In the genomic region with DNA sequence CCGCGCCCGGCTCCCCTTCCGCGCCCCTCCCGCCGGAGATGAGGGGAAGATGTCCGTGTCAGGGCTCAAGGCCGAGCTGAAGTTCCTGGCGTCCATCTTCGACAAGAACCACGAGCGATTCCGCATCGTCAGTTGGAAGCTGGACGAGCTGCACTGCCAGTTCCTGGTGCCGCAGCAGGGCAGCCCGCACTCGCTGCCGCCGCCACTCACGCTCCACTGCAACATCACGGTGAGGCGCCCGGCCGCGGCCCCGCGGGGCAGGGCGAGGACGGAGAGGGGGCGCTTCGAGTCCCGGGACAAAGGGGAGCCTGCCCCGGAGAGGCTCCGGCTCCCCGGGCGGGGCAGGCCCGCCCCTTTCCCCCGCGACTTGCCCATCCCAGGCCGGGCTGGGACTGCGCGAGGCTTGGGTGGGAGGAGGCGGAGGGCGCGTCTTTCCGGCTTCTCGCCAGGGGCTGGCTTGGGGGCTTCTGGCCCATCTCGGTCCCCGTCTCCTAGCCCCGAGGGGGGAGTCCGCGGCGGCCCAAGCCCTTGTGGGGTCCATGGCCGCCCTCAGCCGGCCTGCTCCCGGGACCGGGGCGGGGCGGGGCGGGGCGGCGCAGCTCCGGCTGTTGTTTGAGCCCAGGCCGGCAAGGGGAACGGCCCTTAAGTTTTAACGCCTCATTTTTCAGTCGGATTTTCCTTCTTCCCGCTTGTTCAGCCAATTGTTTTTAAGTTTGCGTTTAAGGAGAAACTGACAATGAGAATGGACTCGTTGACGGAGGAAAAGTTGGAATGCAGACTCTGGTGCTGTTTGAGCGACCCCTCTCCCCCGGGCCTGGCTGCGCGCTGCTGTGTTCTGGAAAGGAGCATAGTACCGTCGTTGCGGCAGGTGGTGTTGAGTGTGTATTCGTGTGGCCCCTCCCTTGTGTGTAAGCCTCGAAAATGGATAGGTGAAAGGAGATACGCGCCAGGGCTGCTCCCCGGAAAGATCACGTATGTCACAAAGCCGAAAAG, we compare ENCODE assay signal across 8 cellular contexts. TPM values are rescaled to one million over a fixed set of nuclear protein-coding genes. Genes with fewer than 3 reads are reported as not detected.
A peak's percentile ranks its signal among the peaks of the same experiment; 100 is the strongest.
DNase-seq lines count a peak whose midpoint lies in the region; ATAC-seq and TF ChIP-seq lines count a peak whose summit lies in the region.

No MANE protein-coding gene starts in this region.

- H3K4me3 ChIP-seq in dorsolateral prefrontal cortex = peak overlapping the region; percentile 70 to 98 (median 90)
- peak overlapping the region; percentile 55 to 96 (median 95) for H3K4me3 ChIP-seq in liver (ENCODE audit: low read depth in 1 of 3, low read length in 3 of 3)

- TF ChIP-seq RAD21 in liver (IDR thresholded peaks at IDR 0.05) = no peak

- H3K27ac ChIP-seq in dorsolateral prefrontal cortex (peak overlapping the region in 58 of 59 donors; percentile 3 to 94 (median 82)), liver (ENCODE audit: low read depth in 1 of 2, low read length in 2 of 2) (peak overlapping the region; percentile 63 to 82)

- H3K9me3 ChIP-seq in liver (ENCODE audit: control insufficient read depth in 4 of 4, low read length in 3 of 4) = no peaks in the 10 kb centered on the region

- 2% methylated on average over 87 of the region's 87 CpGs for WGBS in liver

- TF ChIP-seq CTCF in dorsolateral prefrontal cortex (IDR thresholded peaks at IDR 0.05 in 54 of 56, conservative IDR thresholded peaks at IDR 0.05 in 2 of 56; ENCODE audit: low read depth in 1 of 56, partially characterized antibody in 56 of 56) = peak in 7 of 56 donors; percentile 8 to 32 (median 16)
- no peak for TF ChIP-seq CTCF in liver (IDR thresholded peaks at IDR 0.05; ENCODE audit: low read depth, low read length, missing input control)

- intact Hi-C loops in dorsolateral prefrontal cortex (cut with DNase I) = no loop called here

- ATAC-seq in GM18502 (IDR thresholded peaks at IDR 0.05; ENCODE audit: poor library complexity, unreplicated experiment) (peak; percentile 53), HG02840 (IDR thresholded peaks at IDR 0.05; ENCODE audit: low FRiP score, unreplicated experiment) (peak; percentile 42)

- DNase-seq in NCI-H345 (lab: John Stamatoyannopoulos, UW) = peak; percentile 47
- DNase-seq in activated CD4-positive, alpha-beta T cell treated with anti-CD3 and anti-CD28 coated beads, Interleukin-2, amount 50 U/mL, for 48 hours = peak; percentile 46 to 52
- peak in 9 of 10 donors; percentile 28 to 54 (median 37) for DNase-seq in dorsolateral prefrontal cortex
- DNase-seq in stimulated activated CD4-positive, alpha-beta T cell treated with anti-CD3 and anti-CD28 coated beads, Interleukin-4, amount 100 ng/mL, for 48 hours (ENCODE audit: low read depth in 2 of 2) = peak; percentile 15 to 38
- DNase-seq in NCI-H1694 (lab: John Stamatoyannopoulos, UW) = no peak

- H3K27me3 ChIP-seq in dorsolateral prefrontal cortex (no peaks in the 10 kb centered on the region), liver (ENCODE audit: control insufficient read depth in 4 of 4, insufficient read depth in 4 of 4, low read length in 3 of 4) (no peaks in the 10 kb centered on the region)

- H3K36me3 ChIP-seq in liver (ENCODE audit: control insufficient read depth in 4 of 4, insufficient read depth in 3 of 4, low read depth in 1 of 4, low read length in 3 of 4) = peaks cover 0 to 1% (median 0%) of the 10 kb centered on the region in 4 donors

- H3K4me1 ChIP-seq in liver (ENCODE audit: control insufficient read depth in 4 of 4, insufficient read depth in 4 of 4, low read length in 3 of 4) = peaks cover 3 to 19% (median 11%) of the 10 kb centered on the region in 4 donors

- H3K9ac ChIP-seq in liver (ENCODE audit: low read depth in 1 of 2, low read length in 2 of 2) = peak overlapping the region; percentile 21 to 36

TF ChIP-seq in liver, 16 proteins besides CTCF, POLR2A, EP300 and RAD21:
- no peak for TF ChIP-seq GABPA (IDR thresholded peaks at IDR 0.05 in 1 of 2, conservative IDR thresholded peaks at IDR 0.05 in 1 of 2)

RNA-seq across cellular contexts. Expression of a gene that starts 0.7 kb away (rescaled TPM):
- total RNA-seq in dorsolateral prefrontal cortex (10 to 100 TPM; 18.3 to 37.6 (median 26.2) TPM), liver (10 to 100 TPM in 1 of 2 donors, 1 to 10 TPM in 1; 6.5 to 14.4 TPM)
- polyA plus RNA-seq in liver = 1 to 10 TPM; 2.4 to 4.0 TPM

RNA-seq across cellular contexts. Expression of a gene that starts 59.8 kb away (rescaled TPM):
- 10 to 100 TPM; 18.2 to 31.2 (median 23.7) TPM for total RNA-seq in dorsolateral prefrontal cortex
- total RNA-seq in liver = 10 to 100 TPM; 23.1 to 40.8 TPM
- 10 to 100 TPM; 16.8 to 40.6 TPM for polyA plus RNA-seq in liver
